Comparison of ENCODE assay signal across 21 cellular contexts in the genomic region with DNA sequence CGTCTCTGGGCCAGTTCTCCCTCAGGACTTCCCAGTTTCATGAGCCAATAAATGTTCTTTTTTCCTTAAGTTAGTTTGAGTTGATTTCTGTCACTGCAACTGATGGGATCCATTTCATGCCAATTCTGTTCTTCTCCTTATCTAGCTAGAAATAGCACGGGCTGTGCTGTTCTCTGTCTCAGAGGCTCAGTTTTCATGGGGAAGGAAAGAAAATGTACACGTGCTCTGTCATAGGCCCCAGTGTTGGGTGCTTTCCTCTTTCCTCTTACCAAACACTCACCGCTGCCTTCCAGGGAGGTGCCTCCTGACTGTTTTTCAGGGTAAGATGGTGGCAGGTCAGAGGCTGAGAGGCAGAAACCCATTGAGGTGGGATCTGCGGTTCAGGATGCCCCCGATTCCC. TPM values are rescaled to one million over a fixed set of nuclear protein-coding genes. Genes with fewer than 3 reads are reported as not detected.
A peak's percentile ranks its signal among the peaks of the same experiment; 100 is the strongest.
DNase-seq lines count a peak whose midpoint lies in the region; ATAC-seq and TF ChIP-seq lines count a peak whose summit lies in the region.
"Had no signal": no experiment of that assay in that cellular context is flagged by ENCODE, and none has a peak within 500 bp of the region (broad histone marks: within the 10 kb centered on the region; RNA-seq: fewer than 3 reads in every experiment).

No MANE protein-coding gene starts in this region.

- H2AFZ ChIP-seq in osteoblast (ENCODE audit: low read length) = no peak overlapping the region
- H2AFZ ChIP-seq: GM23248 had no signal

- ATAC-seq in Right ventricle myocardium superior (ENCODE audit: poor library complexity) (peak; percentile 52), right cardiac atrium (peak; percentile 14 to 53)
- ATAC-seq: A549 had no signal

- H3K4me1 ChIP-seq in right cardiac atrium (ENCODE audit: control insufficient read depth, insufficient read depth, low read length) = peaks cover 3% of the 10 kb centered on the region
- H3K4me1 ChIP-seq in osteoblast (ENCODE audit: insufficient read depth, low read length) = no peaks in the 10 kb centered on the region
- H3K4me1 ChIP-seq in testis = peaks cover 6% of the 10 kb centered on the region
- H3K4me1 ChIP-seq: A549, BE2C had no signal

- H3K27ac ChIP-seq in right cardiac atrium (ENCODE audit: low read length) (no peak overlapping the region), osteoblast (ENCODE audit: low read depth, low read length) (no peak overlapping the region), testis (peak overlapping the region in 1 of 2 donors; percentile 1)
- H3K27ac ChIP-seq: A549; BLaER1 treated with 17β-estradiol and CSF1 and Interleukin-3, amounts not matched to agents 10 nM and 100 nM; GM23248 had no signal

- DNase-seq in Right ventricle myocardium superior (no peak), cardiac septum (ENCODE audit: low spot score) (no peak), right cardiac atrium (peak in 1 of 3 donors; percentile 5), osteoblast (ENCODE audit: insufficient read length, low spot score, missing footprints) (peak; percentile 34), testis (peak; percentile 36), NK-92 (lab: John Stamatoyannopoulos, UW; ENCODE audit: unreplicated experiment) (no peak), GDM1 (lab: John Stamatoyannopoulos, UW) (no peak)
- DNase-seq: 8988T; ACHN; AML-193; BE2C; CD4-positive, alpha-beta T cell; CD8-positive, alpha-beta memory T cell; DMS53; DMS79 treated with DMSO at 0.1 percent for 48 hours; GM23248; H7; HCEC 1CT had no signal

- H3K4me3 ChIP-seq in right cardiac atrium (ENCODE audit: low read length) (no peak overlapping the region), osteoblast (ENCODE audit: insufficient read depth, low read length) (no peak overlapping the region), testis (no peak overlapping the region)
- H3K4me3 ChIP-seq: A549; BLaER1 treated with 17β-estradiol and CSF1 and Interleukin-3, amounts not matched to agents 10 nM and 100 nM; GM23248 had no signal

- intact Hi-C loops in Right ventricle myocardium superior (cut with DNase I) = no loop called here
- intact Hi-C loops in cardiac septum (cut with DNase I) = no loop called here
- intact Hi-C loops in right cardiac atrium (cut with DNase I) = no loop called here
- intact Hi-C loops in testis (cut with DNase I; ENCODE audit: low total_unique reads) = no loop called here

- TF ChIP-seq CTCF in osteoblast (IDR thresholded peaks at IDR 0.05; ENCODE audit: extremely low read depth, low read depth, low read length) = no peak
- TF ChIP-seq CTCF in testis (IDR thresholded peaks at IDR 0.05) = no peak

- no peak for TF ChIP-seq POLR2A in testis (IDR thresholded peaks at IDR 0.05)

- H3K4me2 ChIP-seq in osteoblast (ENCODE audit: insufficient read depth, low read length) = no peak overlapping the region
- H3K4me2 ChIP-seq: A549; BLaER1 treated with 17β-estradiol and CSF1 and Interleukin-3, amounts not matched to agents 10 nM and 100 nM had no signal

- no peaks in the 10 kb centered on the region for H3K27me3 ChIP-seq in right cardiac atrium (ENCODE audit: control insufficient read depth, insufficient read depth)
- H3K27me3 ChIP-seq in osteoblast (ENCODE audit: insufficient read depth, low read length) = no peaks in the 10 kb centered on the region
- H3K27me3 ChIP-seq in testis = no peaks in the 10 kb centered on the region
- H3K27me3 ChIP-seq: BE2C; BLaER1 treated with 17β-estradiol and CSF1 and Interleukin-3, amounts not matched to agents 10 nM and 100 nM had no signal

- H4K20me1 ChIP-seq in osteoblast (ENCODE audit: insufficient read depth, low read length) = no peaks in the 10 kb centered on the region
- H4K20me1 ChIP-seq: BLaER1 treated with 17β-estradiol and CSF1 and Interleukin-3, amounts not matched to agents 10 nM and 100 nM had no signal

- 57% methylated on average over 6 of the region's 6 CpGs for WGBS in right cardiac atrium
- WGBS in testis, 2 donors = 56 to 58% methylated on average over 6 of the region's 6 CpGs

- no peaks in the 10 kb centered on the region for H3K79me2 ChIP-seq in osteoblast (ENCODE audit: insufficient read depth, low read length)

- H3K9me3 ChIP-seq in right cardiac atrium (ENCODE audit: control insufficient read depth, low read length) = no peaks in the 10 kb centered on the region
- H3K9me3 ChIP-seq in osteoblast (ENCODE audit: low read depth, low read length) = peaks cover 3% of the 10 kb centered on the region
- no peaks in the 10 kb centered on the region for H3K9me3 ChIP-seq in testis
- H3K9me3 ChIP-seq: A549, BE2C had no signal

- H3K36me3 ChIP-seq in osteoblast (ENCODE audit: insufficient read depth, low read length) (no peaks in the 10 kb centered on the region), testis (ENCODE audit: low read depth, missing control alignments) (no peaks in the 10 kb centered on the region)
- H3K36me3 ChIP-seq: BE2C had no signal

RNA-seq across cellular contexts. Expression of a gene that starts 43.2 kb away (rescaled TPM):
- total RNA-seq in Right ventricle myocardium superior (not detected), cardiac septum (not detected), right cardiac atrium (not detected), osteoblast (not detected in 2 replicates), testis (10 to 100 TPM; 10.9 to 12.6 TPM)
- polyA plus RNA-seq in right cardiac atrium (not detected), testis (ENCODE audit: insufficient read depth, low read depth, low replicate concordance) (12.8 TPM)
- total RNA-seq: CD4-positive, alpha-beta T cell; CD8-positive, alpha-beta memory T cell had no signal
- polyA plus RNA-seq: CD14-positive monocyte; CD8-positive, alpha-beta memory T cell; GM23248 had no signal

Comparison
In these comparisons a context has a peak if more than half of its experiments do, and no peak if none do; other contexts are left out.
1. DNase-seq: peak in osteoblast (single experiment) and testis (single experiment); none in Right ventricle myocardium superior (single experiment), cardiac septum (single experiment), NK-92 (single experiment) and GDM1 (single experiment).
2. RNA of a gene that starts 43.2 kb away (total RNA-seq): 10.9 to 12.6 TPM in testis; not detected in Right ventricle myocardium superior (single experiment), not detected in cardiac septum (single experiment), not detected in right cardiac atrium and not detected in osteoblast; every median in the first group is over 10 times any median in the second.